Comparison of ENCODE assay signal across 15 cellular contexts in the genomic region with DNA sequence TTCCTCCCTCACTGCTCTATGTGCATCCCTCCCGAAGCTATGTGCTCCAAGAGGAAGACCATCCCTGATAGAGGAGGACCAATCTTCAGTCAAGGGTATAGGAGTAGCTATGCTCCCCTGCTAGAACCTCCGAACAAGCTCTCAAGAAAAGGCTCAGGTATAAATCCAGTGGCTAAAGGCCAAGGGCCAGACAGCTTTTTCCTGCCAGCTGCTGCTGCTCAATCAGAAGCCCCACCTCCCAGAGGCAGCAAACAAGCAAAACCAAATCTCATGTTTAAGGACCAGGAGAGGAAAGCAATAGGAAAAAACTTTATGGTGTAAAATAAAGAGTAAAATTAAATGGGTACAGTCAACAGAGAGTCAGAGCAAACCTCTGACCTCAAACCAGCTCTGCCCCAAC.
DNase-seq lines count a peak whose midpoint lies in the region; TF ChIP-seq lines count a peak whose summit lies in the region.
"Had no signal": no experiment of that assay in that cellular context is flagged by ENCODE, and none has a peak within 500 bp of the region (broad histone marks: within the 10 kb centered on the region; RNA-seq: fewer than 3 reads in every experiment).

No MANE protein-coding gene starts in this region.

- peaks cover 7% of the 10 kb centered on the region; the same call in 1 of the 2 replicates for H3K9me3 ChIP-seq in SJCRH30 (replicated peaks)
- peaks cover 8% of the 10 kb centered on the region for H3K9me3 ChIP-seq in mesenchymal stem cell (ENCODE audit: control insufficient read depth, low read length)
- no peaks in the 10 kb centered on the region for H3K9me3 ChIP-seq in thyroid gland

- no peak overlapping the region for H4K91ac ChIP-seq in mesenchymal stem cell (ENCODE audit: low read length)

- no peak overlapping the region for H2BK15ac ChIP-seq in mesenchymal stem cell (ENCODE audit: low read depth, poor library complexity, severe bottlenecking)

- H4K8ac ChIP-seq in mesenchymal stem cell (ENCODE audit: low read length): no peak overlapping the region

- no peak overlapping the region for H3K23ac ChIP-seq in mesenchymal stem cell (ENCODE audit: low read length in 2 of 2)

- H3K27me3 ChIP-seq in SJCRH30 (no peaks in the 10 kb centered on the region), mesenchymal stem cell (ENCODE audit: control insufficient read depth in 1 of 2, insufficient read depth in 1 of 2, low read length in 2 of 2) (peaks cover 3 to 5% of the 10 kb centered on the region in 2 experiments), thyroid gland (no peaks in the 10 kb centered on the region)
- H3K27me3 ChIP-seq: BLaER1 treated with 17β-estradiol and CSF1 and Interleukin-3, amounts not matched to agents 10 nM and 100 nM had no signal

- no peak overlapping the region for H2BK5ac ChIP-seq in mesenchymal stem cell (ENCODE audit: low read depth, low read length, poor library complexity, severe bottlenecking)

- peak; percentile 25 for DNase-seq in NCI-H82 (lab: John Stamatoyannopoulos, UW)
- no peak for DNase-seq in NCI-H82 treated with DMSO at 0.1 percent for 48 hours (lab: John Stamatoyannopoulos, UW; ENCODE audit: unreplicated experiment)
- peak; percentile 34 to 64 for DNase-seq in SJCRH30
- no peak for DNase-seq in mesenchymal stem cell
- DNase-seq in thyroid gland: peak; percentile 73 to 74
- no peak for DNase-seq in activated effector memory CD4-positive, alpha-beta T cell treated with Interleukin-2 at 50 U/mL for 16 hours
- DNase-seq in activated T-cell treated with anti-CD3 and anti-CD28 coated beads, Interleukin-2, amount 50 U/mL, for 1 hour: no peak
- DNase-seq: Calu3; CD8-positive, alpha-beta T cell; GF-D8; GOT3; H9; IMR-90 had no signal

- no peak overlapping the region for H3K4ac ChIP-seq in mesenchymal stem cell (ENCODE audit: low read depth in 1 of 2, low read length in 2 of 2)

- H3K79me1 ChIP-seq in mesenchymal stem cell (replicated peaks; ENCODE audit: low read length, poor library complexity, severe bottlenecking): no peaks in the 10 kb centered on the region

- intact Hi-C loops in thyroid gland (cut with DNase I): loop anchor here (10.0 kb wide), 1 partner anchor 184 kb away; a partner anchor contains a TSS

- TF ChIP-seq POLR2A in thyroid gland (IDR thresholded peaks at IDR 0.05): no peak

- no peaks in the 10 kb centered on the region for H3K36me3 ChIP-seq in SJCRH30
- H3K36me3 ChIP-seq in mesenchymal stem cell (ENCODE audit: control insufficient read depth in 1 of 2, insufficient read depth in 2 of 2, low read depth in 1 of 2, low read length in 2 of 2): no peaks in the 10 kb centered on the region
- H3K36me3 ChIP-seq in thyroid gland: no peaks in the 10 kb centered on the region
- H3K36me3 ChIP-seq: BLaER1 treated with 17β-estradiol and CSF1 and Interleukin-3, amounts not matched to agents 10 nM and 100 nM had no signal

- WGBS in mesenchymal stem cell: 41% methylated on average over 2 of the region's 2 CpGs
- WGBS in thyroid gland, 2 donors: 21 to 26% methylated on average over 2 of the region's 2 CpGs

- H2AK5ac ChIP-seq in mesenchymal stem cell (ENCODE audit: low read length, severe bottlenecking): no peak overlapping the region

- H3K9ac ChIP-seq in mesenchymal stem cell (ENCODE audit: low read length): no peak overlapping the region
- H3K9ac ChIP-seq: BLaER1 treated with 17β-estradiol and CSF1 and Interleukin-3, amounts not matched to agents 10 nM and 100 nM had no signal

- no peak overlapping the region for H2BK12ac ChIP-seq in mesenchymal stem cell (ENCODE audit: low read length in 2 of 2)

- TF ChIP-seq CTCF in thyroid gland (IDR thresholded peaks at IDR 0.05): no peak

- H2AFZ ChIP-seq in mesenchymal stem cell (ENCODE audit: low read depth, low read length): no peak overlapping the region

- H3K4me1 ChIP-seq in SJCRH30 (peaks cover 19% of the 10 kb centered on the region), mesenchymal stem cell (ENCODE audit: control insufficient read depth, insufficient read depth, low read depth, low read length) (peaks cover 2% of the 10 kb centered on the region), thyroid gland (peaks cover 54 to 65% of the 10 kb centered on the region in 2 donors)

- H3K14ac ChIP-seq in mesenchymal stem cell (ENCODE audit: low read length in 2 of 2): no peak overlapping the region

- H2BK120ac ChIP-seq in mesenchymal stem cell (ENCODE audit: low read depth, low read length): no peak overlapping the region

- H3K4me3 ChIP-seq in SJCRH30 (no peak overlapping the region), mesenchymal stem cell (ENCODE audit: insufficient read depth in 1 of 2, low read depth in 1 of 2, low read length in 2 of 2) (no peak overlapping the region), thyroid gland (replicated peaks in 1 of 3) (no peak overlapping the region)
- H3K4me3 ChIP-seq: BLaER1 treated with 17β-estradiol and CSF1 and Interleukin-3, amounts not matched to agents 10 nM and 100 nM; GM12878 had no signal

- H3K4me2 ChIP-seq in mesenchymal stem cell (ENCODE audit: low read length, poor library complexity, severe bottlenecking): peak overlapping the region; percentile 8

- H3K27ac ChIP-seq in SJCRH30: no peak overlapping the region; the same call in 1 of the 2 replicates
- H3K27ac ChIP-seq in mesenchymal stem cell (ENCODE audit: low read length, poor library complexity, severe bottlenecking): no peak overlapping the region
- peak overlapping the region; percentile 33 to 47 (median 33) for H3K27ac ChIP-seq in thyroid gland
- H3K27ac ChIP-seq: BLaER1 treated with 17β-estradiol and CSF1 and Interleukin-3, amounts not matched to agents 10 nM and 100 nM had no signal

- H3K18ac ChIP-seq in mesenchymal stem cell (ENCODE audit: low read depth in 1 of 2, low read length in 2 of 2): no peak overlapping the region

Comparison
In these comparisons a context has a peak if more than half of its experiments do, and no peak if none do; other contexts are left out.
1. DNase-seq: peak in NCI-H82 (single experiment), SJCRH30 (2 of 2) and thyroid gland (2 of 2); none in NCI-H82 treated with DMSO at 0.1 percent for 48 hours (single experiment), mesenchymal stem cell (single experiment), activated effector memory CD4-positive, alpha-beta T cell treated with Interleukin-2 at 50 U/mL for 16 hours (single experiment) and activated T-cell treated with anti-CD3 and anti-CD28 coated beads, Interleukin-2, amount 50 U/mL, for 1 hour (single experiment).
2. H3K27ac ChIP-seq: peak in thyroid gland (3 of 3); none in SJCRH30 (single experiment) and mesenchymal stem cell (single experiment).